8 cellular contexts compared by ENCODE assay signal in genomic region chr9:36136277-36136893, GRCh38. TPM values are rescaled to one million over a fixed set of nuclear protein-coding genes. Genes with fewer than 3 reads are reported as not detected.
DNase-seq lines count a peak whose midpoint lies in the region; ATAC-seq and TF ChIP-seq lines count a peak whose summit lies in the region.

GLIPR2 (plus strand) TSS chr9:36136733; CDS start chr9:36136779, 46 bp downstream.

- CTCF ChIA-PET in T-cell (lab: Charles Lee): interaction anchor here (1.1 to 1.4 kb wide), 3 partner anchors 12 to 30 kb away, joined by 3 to 6 read pairs (median 4); no protein-coding TSS in a partner anchor

- no peaks in the 10 kb centered on the region for H3K9me3 Mint-ChIP-seq in T-cell
- no peaks in the 10 kb centered on the region for H3K9me3 Mint-ChIP-seq in activated naive CD8-positive, alpha-beta T cell treated with anti-CD3 and anti-CD28 coated beads, Interleukin-2, amount 50 U/mL, for 24 hours

- H3K27me3 ChIP-seq in HUES48 (ENCODE audit: control insufficient read depth, insufficient read depth, low read length): peaks cover 85% of the 10 kb centered on the region
- peaks cover 0 to 13% (median 0%) of the 10 kb centered on the region in 7 donors for H3K27me3 ChIP-seq in heart right ventricle
- H3K27me3 ChIP-seq in upper lobe of left lung: no peaks in the 10 kb centered on the region

- DNase-seq in DMS53 treated with DMSO at 0.1 percent for 48 hours (lab: John Stamatoyannopoulos, UW; ENCODE audit: unreplicated experiment) (peak; percentile 32), T-cell (peak; percentile 53 to 80 (median 68)), heart right ventricle (peak; percentile 68 to 81), posterior vena cava (ENCODE audit: low spot score) (peak; percentile 94), upper lobe of left lung (peak; percentile 90 to 96)
- peak; percentile 80 for DNase-seq in activated naive CD8-positive, alpha-beta T cell treated with anti-CD3 and anti-CD28 coated beads, Interleukin-2, amount 50 U/mL, for 24 hours

- POLR2A ChIA-PET in T-cell (lab: Charles Lee): no interaction called here

- intact Hi-C loops in heart right ventricle (cut with DNase I) (no loop called here), posterior vena cava (cut with DNase I) (no loop called here)

- peak in 3 of 4 donors; percentile 32 to 93 (median 93) for TF ChIP-seq POLR2A in upper lobe of left lung (IDR thresholded peaks at IDR 0.05)

- no peaks in the 10 kb centered on the region for H3K27me3 Mint-ChIP-seq in T-cell
- H3K27me3 Mint-ChIP-seq in activated naive CD8-positive, alpha-beta T cell treated with anti-CD3 and anti-CD28 coated beads, Interleukin-2, amount 50 U/mL, for 24 hours: peaks cover 6% of the 10 kb centered on the region

- peaks cover 45 to 52% (median 45%) of the 10 kb centered on the region in 3 donors for H3K4me1 Mint-ChIP-seq in T-cell
- peaks cover 49% of the 10 kb centered on the region for H3K4me1 Mint-ChIP-seq in activated naive CD8-positive, alpha-beta T cell treated with anti-CD3 and anti-CD28 coated beads, Interleukin-2, amount 50 U/mL, for 24 hours

- ATAC-seq in GM21367 (IDR thresholded peaks at IDR 0.05; ENCODE audit: unreplicated experiment) (peak; percentile 95), T-cell (replicated peaks in 1 of 4) (peak; percentile 95 to 98 (median 96)), heart right ventricle (peak; percentile 89 to 98 (median 96)), upper lobe of left lung (ENCODE audit: low FRiP score in 2 of 2) (peak; percentile 92 to 96)
- ATAC-seq in activated naive CD8-positive, alpha-beta T cell treated with anti-CD3 and anti-CD28 coated beads, Interleukin-2, amount 50 U/mL, for 24 hours: peak; percentile 95

- H3K9ac ChIP-seq in HUES48 (ENCODE audit: low read depth, low read length): peak within 1 kb of the TSS; percentile 45

- H3K4me3 ChIP-seq in HUES48 (ENCODE audit: low read depth, low read length) (peak within 1 kb of the TSS; percentile 80), heart right ventricle (peak within 1 kb of the TSS; percentile 61 to 93 (median 82)), upper lobe of left lung (peak within 1 kb of the TSS; percentile 53 to 94 (median 75))

- H3K27ac ChIP-seq in HUES48 (ENCODE audit: low read depth, low read length): no peak within 1 kb of the TSS
- peak within 1 kb of the TSS in 8 of 10 donors; percentile 65 to 91 (median 82) for H3K27ac ChIP-seq in heart right ventricle
- H3K27ac ChIP-seq in upper lobe of left lung: peak within 1 kb of the TSS; percentile 72 to 94 (median 82)

- H3K36me3 Mint-ChIP-seq in T-cell: no peaks in the 10 kb centered on the region
- no peaks in the 10 kb centered on the region for H3K36me3 Mint-ChIP-seq in activated naive CD8-positive, alpha-beta T cell treated with anti-CD3 and anti-CD28 coated beads, Interleukin-2, amount 50 U/mL, for 24 hours (ENCODE audit: low read depth)

- no peak for TF ChIP-seq EP300 in upper lobe of left lung (IDR thresholded peaks at IDR 0.05)

- 0% methylated on average over 77 to 82 of the region's 82 CpGs for WGBS in heart right ventricle, 2 donors
- WGBS in upper lobe of left lung, 2 donors: 1% methylated on average over 26 of the region's 82 CpGs; no CpG with 5 or more reads in 1 of the 2 donors

- H3K4me1 ChIP-seq in HUES48 (ENCODE audit: control insufficient read depth, insufficient read depth, low read length): peaks cover 24% of the 10 kb centered on the region
- peaks cover 0 to 53% (median 16%) of the 10 kb centered on the region in 9 donors for H3K4me1 ChIP-seq in heart right ventricle
- peaks cover 29 to 55% (median 36%) of the 10 kb centered on the region in 4 donors for H3K4me1 ChIP-seq in upper lobe of left lung

- H3K4me3 Mint-ChIP-seq in T-cell: peak within 1 kb of the TSS; percentile 88 to 92 (median 88)
- H3K4me3 Mint-ChIP-seq in activated naive CD8-positive, alpha-beta T cell treated with anti-CD3 and anti-CD28 coated beads, Interleukin-2, amount 50 U/mL, for 24 hours: peak within 1 kb of the TSS; percentile 86

- no peaks in the 10 kb centered on the region for H3K36me3 ChIP-seq in HUES48 (ENCODE audit: control insufficient read depth, insufficient read depth, low read length)
- no peaks in the 10 kb centered on the region for H3K36me3 ChIP-seq in heart right ventricle
- H3K36me3 ChIP-seq in upper lobe of left lung: no peaks in the 10 kb centered on the region

- peak in 6 of 9 donors; percentile 6 to 40 (median 29) for TF ChIP-seq CTCF in heart right ventricle (IDR thresholded peaks at IDR 0.05)
- peak in 4 of 6 experiments; percentile 35 to 74 (median 71) for TF ChIP-seq CTCF in upper lobe of left lung (IDR thresholded peaks at IDR 0.05)

- H3K9me3 ChIP-seq in HUES48 (ENCODE audit: control insufficient read depth, insufficient read depth, low read length) (no peaks in the 10 kb centered on the region), heart right ventricle (no peaks in the 10 kb centered on the region), upper lobe of left lung (no peaks in the 10 kb centered on the region)

- H3K27ac Mint-ChIP-seq in T-cell: peak within 1 kb of the TSS; percentile 89
- peak within 1 kb of the TSS; percentile 23 for H3K27ac Mint-ChIP-seq in activated naive CD8-positive, alpha-beta T cell treated with anti-CD3 and anti-CD28 coated beads, Interleukin-2, amount 50 U/mL, for 24 hours

RNA-seq across cellular contexts. Expression of gene GLIPR2, which starts in this region (rescaled TPM):
- total RNA-seq in T-cell: 10 to 100 TPM; 25.6 to 37.8 (median 28.7) TPM
- 10 to 100 TPM in 2 of 10 donors, 1 to 10 TPM in 8; 4.7 to 19.2 (median 5.8) TPM for total RNA-seq in heart right ventricle
- polyA plus RNA-seq in heart right ventricle: 10 to 100 TPM in 1 of 2 donors, 1 to 10 TPM in 1; 8.0 to 13.9 TPM
- 10 to 100 TPM; 52.2 to 74.9 TPM for total RNA-seq in posterior vena cava
- total RNA-seq in upper lobe of left lung: 100 to 1,000 TPM in 1 of 6 donors, 10 to 100 TPM in 5; 39.6 to 131 (median 66.0) TPM

Comparison
In these comparisons a context has a peak if more than half of its experiments do, and no peak if none do; other contexts are left out.
1. DNase-seq: peak in every context shown above with its lines; median percentile 94 in posterior vena cava; 93 in upper lobe of left lung; 80 in activated naive CD8-positive, alpha-beta T cell treated with anti-CD3 and anti-CD28 coated beads, Interleukin-2, amount 50 U/mL, for 24 hours; 74 in heart right ventricle; 68 in T-cell; 32 in DMS53 treated with DMSO at 0.1 percent for 48 hours.